Comparison of ENCODE assay signal across 34 cellular contexts in the genomic region with DNA sequence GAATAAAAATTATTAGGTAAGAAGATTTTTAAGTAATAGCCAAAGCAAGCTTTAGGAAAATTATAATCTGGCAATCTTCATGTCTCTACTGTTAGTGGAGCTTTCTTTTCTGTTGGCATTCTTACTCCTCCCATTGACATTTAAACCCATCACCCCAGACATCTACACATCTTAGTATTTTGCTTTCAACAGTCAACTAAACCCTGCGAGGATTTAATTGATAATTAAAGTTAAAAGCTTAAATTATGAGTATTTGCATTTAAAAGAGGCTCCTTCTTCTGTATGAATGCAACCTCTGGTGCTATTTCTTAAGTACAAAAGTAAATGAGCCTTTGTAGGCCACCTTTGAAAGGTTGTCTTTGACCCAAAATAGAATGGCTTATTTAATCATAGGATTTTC.
"Had no signal": no experiment of that assay in that cellular context is flagged by ENCODE, and none has a peak within 500 bp of the region (broad histone marks: within the 10 kb centered on the region; RNA-seq: fewer than 3 reads in every experiment).

No MANE protein-coding gene starts in this region.

- H3K36me3 Mint-ChIP-seq: activated CD4-positive, alpha-beta memory T cell treated with anti-CD3 and anti-CD28 coated beads for 36 hours; activated CD8-positive, alpha-beta memory T cell treated with anti-CD3 and anti-CD28 coated beads, Interleukin-2, amount 10 ng/mL, durations not matched to agents 7 days and 5 days; activated naive CD4-positive, alpha-beta T cell treated with anti-CD3 and anti-CD28 coated beads, Interleukin-2, amount 50 U/mL, for 24 hours; activated naive CD8-positive, alpha-beta T cell treated with anti-CD3 and anti-CD28 coated beads for 36 hours had no signal

- H3K27ac Mint-ChIP-seq: activated CD4-positive, alpha-beta memory T cell treated with anti-CD3 and anti-CD28 coated beads for 36 hours; activated CD4-positive, alpha-beta T cell treated with anti-CD3 and anti-CD28 coated beads for 36 hours; activated CD4-positive, alpha-beta T cell treated with anti-CD3 and anti-CD28 coated beads, Interleukin-2, amount 10 ng/mL, durations not matched to agents 24 days and 14 days; activated CD8-positive, alpha-beta memory T cell treated with anti-CD3 and anti-CD28 coated beads, Interleukin-2, amount 10 ng/mL, durations not matched to agents 7 days and 5 days; activated CD8-positive, alpha-beta T cell treated with anti-CD3 and anti-CD28 coated beads, Interleukin-2, amount 10 ng/mL, durations not matched to agents 7 days and 5 days; activated naive CD4-positive, alpha-beta T cell treated with anti-CD3 and anti-CD28 coated beads for 36 hours; activated naive CD4-positive, alpha-beta T cell treated with anti-CD3 and anti-CD28 coated beads, Interleukin-2, amount 50 U/mL, for 24 hours; activated naive CD8-positive, alpha-beta T cell treated with anti-CD3 and anti-CD28 coated beads for 36 hours; activated naive CD8-positive, alpha-beta T cell treated with anti-CD3 and anti-CD28 coated beads, Interleukin-2, amount 50 U/mL, for 24 hours; activated T-helper 1 cell treated with anti-CD3 and anti-CD28 coated beads, Interleukin-12 subunit alpha, Interleukin-12 subunit beta, Interleukin-2, Interleukin-4 antibody, amounts not matched to agents 30 ng/mL and 10 ng/mL and 1 ng/mL, durations not matched to agents 14 hours and 24 hours and 36 hours; activated T-helper 2 cell treated with anti-CD3 and anti-CD28 coated beads, Interferon-gamma antibody, Interleukin-2, Interleukin-4, amounts not matched to agents 10 μg/mL and 5 μg/mL and 100 μg/mL, durations not matched to agents 14 hours and 24 hours and 36 hours; dendritic cell treated with granulocyte-macrophage colony-stimulating factor and Interleukin-4, amounts not matched to agents 40 ng/mL and 50 ng/mL, for 4 days; T-helper 17 cell; T-helper 2 cell treated with Interferon-gamma antibody and Interleukin-4, amounts not matched to agents 5 μg/mL and 100 μg/mL, for 36 hours had no signal

- ATAC-seq: activated CD4-positive, alpha-beta T cell treated with anti-CD3 and anti-CD28 coated beads for 36 hours; activated CD8-positive, alpha-beta memory T cell treated with anti-CD3 and anti-CD28 coated beads, Interleukin-2, amount 10 ng/mL, durations not matched to agents 7 days and 5 days; activated CD8-positive, alpha-beta T cell treated with anti-CD3 and anti-CD28 coated beads, Interleukin-2, amount 10 ng/mL, durations not matched to agents 7 days and 5 days; activated naive CD8-positive, alpha-beta T cell treated with anti-CD3 and anti-CD28 coated beads, Interleukin-2, amount 50 U/mL, for 24 hours; body of pancreas; gastroesophageal sphincter; heart right ventricle; T-helper 17 cell had no signal

- H3K27me3 Mint-ChIP-seq: activated CD4-positive, alpha-beta memory T cell treated with anti-CD3 and anti-CD28 coated beads for 36 hours; activated CD4-positive, alpha-beta T cell treated with anti-CD3 and anti-CD28 coated beads for 36 hours; activated CD4-positive, alpha-beta T cell treated with anti-CD3 and anti-CD28 coated beads, Interleukin-2, amount 10 ng/mL, durations not matched to agents 24 days and 14 days; activated CD8-positive, alpha-beta memory T cell treated with anti-CD3 and anti-CD28 coated beads, Interleukin-2, amount 10 ng/mL, durations not matched to agents 7 days and 5 days; activated naive CD4-positive, alpha-beta T cell treated with anti-CD3 and anti-CD28 coated beads, Interleukin-2, amount 50 U/mL, for 24 hours; activated naive CD8-positive, alpha-beta T cell treated with anti-CD3 and anti-CD28 coated beads for 36 hours; activated naive CD8-positive, alpha-beta T cell treated with anti-CD3 and anti-CD28 coated beads, Interleukin-2, amount 50 U/mL, for 24 hours; dendritic cell treated with granulocyte-macrophage colony-stimulating factor and Interleukin-4, amounts not matched to agents 40 ng/mL and 50 ng/mL, for 4 days; T-helper 17 cell had no signal

- H3K4me3 Mint-ChIP-seq: activated CD4-positive, alpha-beta memory T cell treated with anti-CD3 and anti-CD28 coated beads for 36 hours; activated CD4-positive, alpha-beta T cell treated with anti-CD3 and anti-CD28 coated beads for 36 hours; activated CD4-positive, alpha-beta T cell treated with anti-CD3 and anti-CD28 coated beads, Interleukin-2, amount 10 ng/mL, durations not matched to agents 24 days and 14 days; activated CD8-positive, alpha-beta memory T cell treated with anti-CD3 and anti-CD28 coated beads, Interleukin-2, amount 10 ng/mL, durations not matched to agents 7 days and 5 days; activated CD8-positive, alpha-beta T cell treated with anti-CD3 and anti-CD28 coated beads, Interleukin-2, amount 10 ng/mL, durations not matched to agents 7 days and 5 days; activated naive CD4-positive, alpha-beta T cell treated with anti-CD3 and anti-CD28 coated beads for 36 hours; activated naive CD4-positive, alpha-beta T cell treated with anti-CD3 and anti-CD28 coated beads, Interleukin-2, amount 50 U/mL, for 24 hours; activated naive CD8-positive, alpha-beta T cell treated with anti-CD3 and anti-CD28 coated beads for 36 hours; activated naive CD8-positive, alpha-beta T cell treated with anti-CD3 and anti-CD28 coated beads, Interleukin-2, amount 50 U/mL, for 24 hours; activated T-helper 1 cell treated with anti-CD3 and anti-CD28 coated beads, Interleukin-12 subunit alpha, Interleukin-12 subunit beta, Interleukin-2, Interleukin-4 antibody, amounts not matched to agents 30 ng/mL and 10 ng/mL and 1 ng/mL, durations not matched to agents 14 hours and 24 hours and 36 hours; dendritic cell treated with granulocyte-macrophage colony-stimulating factor and Interleukin-4, amounts not matched to agents 40 ng/mL and 50 ng/mL, for 4 days; T-helper 17 cell; T-helper 2 cell treated with Interferon-gamma antibody and Interleukin-4, amounts not matched to agents 5 μg/mL and 100 μg/mL, for 36 hours had no signal

- H3K9me3 Mint-ChIP-seq: activated CD4-positive, alpha-beta memory T cell treated with anti-CD3 and anti-CD28 coated beads for 36 hours; activated CD4-positive, alpha-beta T cell treated with anti-CD3 and anti-CD28 coated beads, Interleukin-2, amount 10 ng/mL, durations not matched to agents 24 days and 14 days; activated naive CD4-positive, alpha-beta T cell treated with anti-CD3 and anti-CD28 coated beads for 36 hours; activated naive CD4-positive, alpha-beta T cell treated with anti-CD3 and anti-CD28 coated beads, Interleukin-2, amount 50 U/mL, for 24 hours; activated naive CD8-positive, alpha-beta T cell treated with anti-CD3 and anti-CD28 coated beads for 36 hours; activated T-helper 1 cell treated with anti-CD3 and anti-CD28 coated beads, Interleukin-12 subunit alpha, Interleukin-12 subunit beta, Interleukin-2, Interleukin-4 antibody, amounts not matched to agents 30 ng/mL and 10 ng/mL and 1 ng/mL, durations not matched to agents 14 hours and 24 hours and 36 hours; activated T-helper 2 cell treated with anti-CD3 and anti-CD28 coated beads, Interferon-gamma antibody, Interleukin-2, Interleukin-4, amounts not matched to agents 10 μg/mL and 5 μg/mL and 100 μg/mL, durations not matched to agents 14 hours and 24 hours and 36 hours; dendritic cell treated with granulocyte-macrophage colony-stimulating factor and Interleukin-4, amounts not matched to agents 40 ng/mL and 50 ng/mL, for 4 days; T-helper 2 cell treated with Interferon-gamma antibody and Interleukin-4, amounts not matched to agents 5 μg/mL and 100 μg/mL, for 36 hours had no signal

- H3K4me1 Mint-ChIP-seq: activated CD4-positive, alpha-beta T cell treated with anti-CD3 and anti-CD28 coated beads for 36 hours; activated CD4-positive, alpha-beta T cell treated with anti-CD3 and anti-CD28 coated beads, Interleukin-2, amount 10 ng/mL, durations not matched to agents 24 days and 14 days; activated CD8-positive, alpha-beta memory T cell treated with anti-CD3 and anti-CD28 coated beads, Interleukin-2, amount 10 ng/mL, durations not matched to agents 7 days and 5 days; activated naive CD4-positive, alpha-beta T cell treated with anti-CD3 and anti-CD28 coated beads, Interleukin-2, amount 50 U/mL, for 24 hours; activated naive CD8-positive, alpha-beta T cell treated with anti-CD3 and anti-CD28 coated beads for 36 hours; activated naive CD8-positive, alpha-beta T cell treated with anti-CD3 and anti-CD28 coated beads, Interleukin-2, amount 50 U/mL, for 24 hours; T-helper 17 cell had no signal

- DNase-seq: activated CD4-positive, alpha-beta memory T cell treated with anti-CD3 and anti-CD28 coated beads for 36 hours; activated CD4-positive, alpha-beta T cell treated with anti-CD3 and anti-CD28 coated beads for 36 hours; activated CD4-positive, alpha-beta T cell treated with anti-CD3 and anti-CD28 coated beads, Interleukin-2, amount 10 ng/mL, durations not matched to agents 24 days and 14 days; activated CD4-positive, CD25-positive, alpha-beta regulatory T cell; activated CD4-positive, CD25-positive, alpha-beta regulatory T cell treated with anti-CD3 and anti-CD28 coated beads, Interleukin-2, amount 50 U/mL, for 72 hours; activated CD8-positive, alpha-beta memory T cell treated with anti-CD3 and anti-CD28 coated beads, Interleukin-2, amount 10 ng/mL, durations not matched to agents 7 days and 5 days; activated CD8-positive, alpha-beta memory T cell treated with anti-CD3 and anti-CD28 coated beads, Interleukin-2, amount 50 U/mL, for 4 hours; activated CD8-positive, alpha-beta T cell treated with anti-CD3 and anti-CD28 coated beads, Interleukin-2, amount 10 ng/mL, durations not matched to agents 7 days and 5 days; activated effector memory CD4-positive, alpha-beta T cell treated with anti-CD3 and anti-CD28 coated beads, Interleukin-2, amount 50 U/mL, for 16 hours; activated naive CD4-positive, alpha-beta T cell treated with anti-CD3 and anti-CD28 coated beads for 36 hours; activated naive CD8-positive, alpha-beta T cell treated with anti-CD3 and anti-CD28 coated beads for 36 hours; activated naive CD8-positive, alpha-beta T cell treated with anti-CD3 and anti-CD28 coated beads, Interleukin-2, amount 50 U/mL, for 24 hours; activated T-cell treated with anti-CD3 and anti-CD28 coated beads, Interleukin-2, amount 50 U/mL, for 1 hour; activated T-cell treated with anti-CD3 and anti-CD28 coated beads, Interleukin-2, amount 50 U/mL, for 48 hours; adrenal gland; amygdala; aorta; body of pancreas; central memory CD4-positive, alpha-beta T cell; cerebellar nuclear complex; dorsolateral prefrontal cortex; effector memory CD4-positive, alpha-beta T cell; esophagus squamous epithelium; foreskin melanocyte; heart right ventricle; T-helper 1 cell; T-helper 17 cell; T1000 had no signal
